In genomic region chr12:47135578-47135977, GRCh38 we compare ENCODE assay signal across 7 cellular contexts.
"Had no signal": no experiment of that assay in that cellular context is flagged by ENCODE, and none has a peak within 500 bp of the region (broad histone marks: within the 10 kb centered on the region; RNA-seq: fewer than 3 reads in every experiment).

No MANE protein-coding gene starts in this region.

- H3K27ac Mint-ChIP-seq: H9 had no signal

- H3K4me3 Mint-ChIP-seq: H9 had no signal

- H3K27ac ChIP-seq: GM23248 had no signal

- ATAC-seq: K562 had no signal

- DNase-seq: GM23248, GOT3, H9, HCEC 1CT, IMR-90, KG1 had no signal

- H3K9me3 Mint-ChIP-seq: H9 had no signal

- H3K4me3 ChIP-seq: GM23248, K562 had no signal

- H3K9ac ChIP-seq: GM23248 had no signal
